ENCODE assay signal across 13 cellular contexts in genomic region chr9:131404987-131405386, GRCh38. TPM values are rescaled to one million over a fixed set of nuclear protein-coding genes. Genes with fewer than 3 reads are reported as not detected.
DNase-seq lines count a peak whose midpoint lies in the region; ATAC-seq and TF ChIP-seq lines count a peak whose summit lies in the region.
"Had no signal": no experiment of that assay in that cellular context is flagged by ENCODE, and none has a peak within 500 bp of the region (broad histone marks: within the 10 kb centered on the region; RNA-seq: fewer than 3 reads in every experiment).

No MANE protein-coding gene starts in this region.

- no peak for TF ChIP-seq EP300 in SK-N-SH (IDR thresholded peaks at IDR 0.05; ENCODE audit: borderline replicate concordance in 1 of 2, low read depth in 1 of 2, low read length in 1 of 2)

- no peak overlapping the region for H2AFZ ChIP-seq in SK-N-SH (ENCODE audit: low read depth)

- ATAC-seq in SK-N-SH treated with all-trans-retinoic acid at 6 μM for 48 hours (no peak), GM21723 (IDR thresholded peaks at IDR 0.05; ENCODE audit: unreplicated experiment) (no peak)
- ATAC-seq in activated naive CD4-positive, alpha-beta T cell treated with anti-CD3 and anti-CD28 coated beads, Interleukin-2, amount 50 U/mL, for 72 hours, result no peak
- ATAC-seq in stimulated activated effector memory CD8-positive, alpha-beta T cell treated with anti-CD3 and anti-CD28 coated beads, Interleukin-12 subunit alpha, Interleukin-12 subunit beta, amount 100 ng/mL, for 72 hours, result no peak

- H3K4me1 ChIP-seq in SK-N-SH (ENCODE audit: control insufficient read depth in 1 of 2, insufficient read depth in 2 of 2, low read depth in 1 of 2, low read length in 1 of 2) (peaks cover 46 to 59% of the 10 kb centered on the region in 2 experiments), iPS-20b (ENCODE audit: insufficient read depth, low read length) (peaks cover 68% of the 10 kb centered on the region)

- no peak for TF ChIP-seq RAD21 in SK-N-SH (IDR thresholded peaks at IDR 0.05; ENCODE audit: low read length)

- H3K9me3 ChIP-seq in SK-N-SH (no peaks in the 10 kb centered on the region), iPS-20b (ENCODE audit: insufficient read depth, low read depth, low read length) (no peaks in the 10 kb centered on the region)
- H3K9me3 ChIP-seq: colonic mucosa had no signal

- no peaks in the 10 kb centered on the region for H3K9me2 ChIP-seq in SK-N-SH

- H3K79me2 ChIP-seq in SK-N-SH (ENCODE audit: insufficient read depth), result peaks cover 100% of the 10 kb centered on the region

- WGBS in SK-N-SH (ENCODE audit: low lambda C conversion rate), result 98% methylated on average over 6 of the region's 7 CpGs

- no peaks in the 10 kb centered on the region for H3K27me3 ChIP-seq in SK-N-SH (ENCODE audit: insufficient read depth)
- H3K27me3 ChIP-seq in iPS-20b (ENCODE audit: insufficient read depth, low read length), result no peaks in the 10 kb centered on the region
- H3K27me3 ChIP-seq: colonic mucosa had no signal

- peaks cover 0 to 8% of the 10 kb centered on the region in 2 experiments for H3K36me3 ChIP-seq in SK-N-SH (replicated peaks in 1 of 2; ENCODE audit: control insufficient read depth in 1 of 2, insufficient read depth in 2 of 2, low read length in 1 of 2)
- peaks cover 3% of the 10 kb centered on the region; the same call in 1 of the 2 replicates for H3K36me3 ChIP-seq in iPS-20b (ENCODE audit: insufficient read depth, low read depth, low read length)
- H3K36me3 ChIP-seq: colonic mucosa had no signal

- H3K9me3 Mint-ChIP-seq in activated naive CD4-positive, alpha-beta T cell treated with anti-CD3 and anti-CD28 coated beads, Interleukin-2, amount 50 U/mL, for 72 hours, result no peaks in the 10 kb centered on the region
- no peaks in the 10 kb centered on the region for H3K9me3 Mint-ChIP-seq in stimulated activated effector memory CD8-positive, alpha-beta T cell treated with anti-CD3 and anti-CD28 coated beads, Interleukin-12 subunit alpha, Interleukin-12 subunit beta, amount 100 ng/mL, for 72 hours

- CTCF ChIA-PET in SK-N-SH (lab: Yijun Ruan, JAX), result interaction anchor here (1.1 to 1.4 kb wide), 4 partner anchors 8 to 73 kb away, joined by 3 to 5 read pairs (median 5); no protein-coding TSS in a partner anchor

- peak overlapping the region in 1 of 2 experiments; percentile 4; a peak in 1 of 4 replicates for H3K27ac ChIP-seq in SK-N-SH (ENCODE audit: low read depth in 2 of 2, low read length in 1 of 2)
- peak overlapping the region; percentile 43 for H3K27ac ChIP-seq in iPS-20b (ENCODE audit: low read length)
- H3K27ac ChIP-seq: 22Rv1, colonic mucosa had no signal

- POLR2A ChIA-PET in SK-N-SH (lab: Yijun Ruan, JAX), result no interaction called here

- H3K4me3 ChIP-seq in SK-N-SH (ENCODE audit: low read depth in 2 of 2, low read length in 1 of 2), result no peak overlapping the region
- peak overlapping the region; percentile 43 for H3K4me3 ChIP-seq in iPS-20b (ENCODE audit: low read length)
- H3K4me3 ChIP-seq: colonic mucosa had no signal

- peaks cover 0 to 5% of the 10 kb centered on the region in 2 donors for H3K36me3 Mint-ChIP-seq in activated naive CD4-positive, alpha-beta T cell treated with anti-CD3 and anti-CD28 coated beads, Interleukin-2, amount 50 U/mL, for 72 hours
- H3K36me3 Mint-ChIP-seq in stimulated activated effector memory CD8-positive, alpha-beta T cell treated with anti-CD3 and anti-CD28 coated beads, Interleukin-12 subunit alpha, Interleukin-12 subunit beta, amount 100 ng/mL, for 72 hours, result peaks cover 60% of the 10 kb centered on the region

- peak overlapping the region; percentile 43; the same call in 1 of the 2 replicates for H3K4me2 ChIP-seq in SK-N-SH

- H4K20me1 ChIP-seq in SK-N-SH (ENCODE audit: insufficient read depth), result peaks cover 100% of the 10 kb centered on the region

- H3K4me3 Mint-ChIP-seq in stimulated activated effector memory CD8-positive, alpha-beta T cell treated with anti-CD3 and anti-CD28 coated beads, Interleukin-12 subunit alpha, Interleukin-12 subunit beta, amount 100 ng/mL, for 72 hours, result peak overlapping the region; percentile 71

- peak overlapping the region; percentile 77 to 86 for H3K27ac Mint-ChIP-seq in activated naive CD4-positive, alpha-beta T cell treated with anti-CD3 and anti-CD28 coated beads, Interleukin-2, amount 50 U/mL, for 72 hours
- peak overlapping the region; percentile 92 for H3K27ac Mint-ChIP-seq in stimulated activated effector memory CD8-positive, alpha-beta T cell treated with anti-CD3 and anti-CD28 coated beads, Interleukin-12 subunit alpha, Interleukin-12 subunit beta, amount 100 ng/mL, for 72 hours

- no peak for TF ChIP-seq CTCF in SK-N-SH (IDR thresholded peaks at IDR 0.05)

- H3K9ac ChIP-seq in SK-N-SH, result no peak overlapping the region
- peak overlapping the region; percentile 61; the same call in 1 of the 2 replicates for H3K9ac ChIP-seq in iPS-20b (ENCODE audit: low read depth, low read length)

- DNase-seq in SK-N-SH (no peak), NCI-H226 (no peak)
- no peak for DNase-seq in activated naive CD4-positive, alpha-beta T cell treated with anti-CD3 and anti-CD28 coated beads, Interleukin-2, amount 50 U/mL, for 72 hours (ENCODE audit: low spot score in 2 of 2)
- no peak for DNase-seq in stimulated activated effector memory CD8-positive, alpha-beta T cell treated with anti-CD3 and anti-CD28 coated beads, Interleukin-12 subunit alpha, Interleukin-12 subunit beta, amount 100 ng/mL, for 72 hours (ENCODE audit: low spot score in 2 of 2)
- no peak for DNase-seq in activated effector memory CD4-positive, alpha-beta T cell treated with anti-CD3 and anti-CD28 coated beads, Interleukin-2, amount 50 U/mL, for 16 hours
- DNase-seq: colonic mucosa; kidney; NCI-H526 treated with DMSO at 0.1 percent for 48 hours; stimulated activated CD4-positive, alpha-beta T cell treated with anti-CD3 and anti-CD28 coated beads, Interleukin-1b, Interleukin-23, amount 100 ng/mL, for 48 hours had no signal

- H3K4me1 Mint-ChIP-seq in stimulated activated effector memory CD8-positive, alpha-beta T cell treated with anti-CD3 and anti-CD28 coated beads, Interleukin-12 subunit alpha, Interleukin-12 subunit beta, amount 100 ng/mL, for 72 hours, result peaks cover 85% of the 10 kb centered on the region

- H3F3A ChIP-seq in SK-N-SH (replicated peaks; ENCODE audit: insufficient read depth), result peaks cover 6% of the 10 kb centered on the region

TF ChIP-seq in SK-N-SH, 30 proteins besides CTCF, POLR2A, EP300 and RAD21 (continues in another document):
- TF ChIP-seq RCOR1 (IDR thresholded peaks at IDR 0.05; ENCODE audit: low read length), result no peak
- no peak for TF ChIP-seq FOXJ3 (CRISPR knock-in tag; IDR thresholded peaks at IDR 0.05)
- TF ChIP-seq RFX5 (IDR thresholded peaks at IDR 0.05; ENCODE audit: low read length), result no peak
- TF ChIP-seq CHD2 (IDR thresholded peaks at IDR 0.05; ENCODE audit: low read length, partially characterized antibody), result no peak
- TF ChIP-seq JUND (IDR thresholded peaks at IDR 0.05), result no peak
- no peak for TF ChIP-seq NFIC (IDR thresholded peaks at IDR 0.05; ENCODE audit: borderline replicate concordance)
- TF ChIP-seq USF2 (IDR thresholded peaks at IDR 0.05; ENCODE audit: borderline replicate concordance, low read depth, low read length), result no peak

TF ChIP-seq in SK-N-SH treated with all-trans-retinoic acid at 6 μM for 48 hours, 23 proteins besides CTCF, POLR2A, EP300 and RAD21:
- TF ChIP-seq ZFP3 (CRISPR knock-in tag; IDR thresholded peaks at IDR 0.05) (no peak), ZC3H10 (CRISPR knock-in tag; IDR thresholded peaks at IDR 0.05) (no peak), ZNF8 (CRISPR knock-in tag; IDR thresholded peaks at IDR 0.05) (no peak)
- TF ChIP-seq, protein P1, sequence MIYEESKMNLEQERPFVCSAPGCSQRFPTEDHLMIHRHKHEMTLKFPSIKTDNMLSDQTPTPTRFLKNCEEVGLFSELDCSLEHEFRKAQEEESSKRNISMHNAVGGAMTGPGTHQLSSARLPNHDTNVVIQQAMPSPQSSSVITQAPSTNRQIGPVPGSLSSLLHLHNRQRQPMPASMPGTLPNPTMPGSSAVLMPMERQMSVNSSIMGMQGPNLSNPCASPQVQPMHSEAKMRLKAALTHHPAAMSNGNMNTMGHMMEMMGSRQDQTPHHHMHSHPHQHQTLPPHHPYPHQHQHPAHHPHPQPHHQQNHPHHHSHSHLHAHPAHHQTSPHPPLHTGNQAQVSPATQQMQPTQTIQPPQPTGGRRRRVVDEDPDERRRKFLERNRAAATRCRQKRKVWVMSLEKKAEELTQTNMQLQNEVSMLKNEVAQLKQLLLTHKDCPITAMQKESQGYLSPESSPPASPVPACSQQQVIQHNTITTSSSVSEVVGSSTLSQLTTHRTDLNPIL (CRISPR knock-in tag; IDR thresholded peaks at IDR 0.05; ENCODE audit: low read depth), result no peak
TF ChIP-seq in SK-N-SH treated with all-trans-retinoic acid at 6 μM for 48 hours: peak in this region for 0.

RNA-seq across cellular contexts. Expression of gene PRRC2B, which starts 11.1 kb away (rescaled TPM):
- polyA plus RNA-seq in SK-N-SH (2012; rRNA removed), result 18.5 and 26.3 TPM in 2 replicates
- polyA plus RNA-seq in SK-N-SH (2012; cell fraction: cytosol; rRNA removed), result 17.5 and 22.0 TPM in 2 replicates
- 84.2 and 122 TPM in 2 replicates for polyA plus RNA-seq in SK-N-SH (2012; cell fraction: nucleus; rRNA removed)
- 100 to 1,000 TPM; 138 to 160 TPM for total RNA-seq in activated naive CD4-positive, alpha-beta T cell treated with anti-CD3 and anti-CD28 coated beads, Interleukin-2, amount 50 U/mL, for 72 hours
